ENCODE assay signal across 16 cellular contexts in genomic region chr2:231364061-231364460, GRCh38.
"Had no signal": no experiment of that assay in that cellular context is flagged by ENCODE, and none has a peak within 500 bp of the region (broad histone marks: within the 10 kb centered on the region; RNA-seq: fewer than 3 reads in every experiment).

No MANE protein-coding gene starts in this region.

- DNase-seq: activated CD4-positive, alpha-beta T cell treated with anti-CD3 and anti-CD28 coated beads for 1 hour; activated CD4-positive, alpha-beta T cell treated with anti-CD3 and anti-CD28 coated beads, Interleukin-2, amount 50 U/mL, for 4 hours; activated gamma-delta T cell; adrenal gland; cerebellar nuclear complex; effector memory CD4-positive, alpha-beta T cell; esophagus squamous epithelium; left cardiac atrium; retina; stimulated activated naive CD8-positive, alpha-beta T cell treated with anti-CD3 and anti-CD28 coated beads, Interleukin-15, Interleukin-2, amounts not matched to agents 100 U/mL and 50 U/mL, for 24 hours; T-helper 2 cell had no signal

- H3K36me3 Mint-ChIP-seq: activated naive CD4-positive, alpha-beta T cell treated with anti-CD3 and anti-CD28 coated beads, Interleukin-2, amount 50 U/mL, for 24 hours; natural killer cell treated with Interleukin-12 subunit alpha and Interleukin-12 subunit beta and Interleukin-15 and Interleukin-18, amount 100 ng/mL, for 72 hours had no signal

- H3K4me3 ChIP-seq: adrenal gland, esophagus squamous epithelium, tibial nerve had no signal

- H3K27me3 ChIP-seq: adrenal gland, tibial nerve had no signal

- H3K9me3 ChIP-seq: adrenal gland, esophagus squamous epithelium, tibial nerve had no signal

- H3K9me3 Mint-ChIP-seq: activated naive CD4-positive, alpha-beta T cell treated with anti-CD3 and anti-CD28 coated beads, Interleukin-2, amount 50 U/mL, for 24 hours; dendritic cell treated with granulocyte-macrophage colony-stimulating factor and Interleukin-4, amounts not matched to agents 40 ng/mL and 50 ng/mL, for 4 days; mesothelial cell of epicardium; natural killer cell treated with Interleukin-12 subunit alpha and Interleukin-12 subunit beta and Interleukin-15 and Interleukin-18, amount 100 ng/mL, for 72 hours had no signal

- H3K27me3 Mint-ChIP-seq: activated naive CD4-positive, alpha-beta T cell treated with anti-CD3 and anti-CD28 coated beads, Interleukin-2, amount 50 U/mL, for 24 hours; dendritic cell treated with granulocyte-macrophage colony-stimulating factor and Interleukin-4, amounts not matched to agents 40 ng/mL and 50 ng/mL, for 4 days; natural killer cell treated with Interleukin-12 subunit alpha and Interleukin-12 subunit beta and Interleukin-15 and Interleukin-18, amount 100 ng/mL, for 72 hours had no signal

- ATAC-seq: natural killer cell treated with Interleukin-12 subunit alpha and Interleukin-12 subunit beta and Interleukin-15 and Interleukin-18, amount 100 ng/mL, for 72 hours; stimulated activated naive CD8-positive, alpha-beta T cell treated with anti-CD3 and anti-CD28 coated beads, Interleukin-15, Interleukin-2, amounts not matched to agents 100 U/mL and 50 U/mL, for 24 hours had no signal

- H3K27ac Mint-ChIP-seq: activated naive CD4-positive, alpha-beta T cell treated with anti-CD3 and anti-CD28 coated beads, Interleukin-2, amount 50 U/mL, for 24 hours; mesothelial cell of epicardium had no signal

- H3K4me1 ChIP-seq: adrenal gland had no signal

- H3K4me3 Mint-ChIP-seq: activated naive CD4-positive, alpha-beta T cell treated with anti-CD3 and anti-CD28 coated beads, Interleukin-2, amount 50 U/mL, for 24 hours; dendritic cell treated with granulocyte-macrophage colony-stimulating factor and Interleukin-4, amounts not matched to agents 40 ng/mL and 50 ng/mL, for 4 days; mesothelial cell of epicardium; natural killer cell treated with Interleukin-12 subunit alpha and Interleukin-12 subunit beta and Interleukin-15 and Interleukin-18, amount 100 ng/mL, for 72 hours had no signal
